Comparison of ENCODE assay signal across 9 cellular contexts in genomic region chr13:80235559-80236296, GRCh38.
DNase-seq lines count a peak whose midpoint lies in the region; ATAC-seq and TF ChIP-seq lines count a peak whose summit lies in the region.
"Had no signal": no experiment of that assay in that cellular context is flagged by ENCODE, and none has a peak within 500 bp of the region (broad histone marks: within the 10 kb centered on the region; RNA-seq: fewer than 3 reads in every experiment).

No MANE protein-coding gene starts in this region.

- ATAC-seq in Right ventricle myocardium superior (ENCODE audit: poor library complexity) (peak; percentile 67), left ventricle myocardium superior (peak; percentile 45), GM19023 (IDR thresholded peaks at IDR 0.05; ENCODE audit: unreplicated experiment) (no peak), HG02763 (IDR thresholded peaks at IDR 0.05; ENCODE audit: unreplicated experiment) (no peak)

- TF ChIP-seq CTCF in GM20000 (IDR thresholded peaks at IDR 0.05; ENCODE audit: extremely low read depth, missing control alignments), result no peak

- intact Hi-C loops in Right ventricle myocardium superior (cut with DNase I), result no loop called here
- intact Hi-C loops in cardiac septum (cut with DNase I), result no loop called here
- intact Hi-C loops in left ventricle myocardium superior (cut with micrococcal nuclease), result no loop called here

- DNase-seq in Right ventricle myocardium superior, result no peak
- DNase-seq in cardiac septum (ENCODE audit: low spot score), result no peak
- peak; percentile 0 for DNase-seq in NCI-H69 (lab: John Stamatoyannopoulos, UW)
- DNase-seq in left ventricle myocardium superior, result no peak
- no peak for DNase-seq in NCI-H82 treated with DMSO at 0.1 percent for 48 hours (lab: John Stamatoyannopoulos, UW; ENCODE audit: unreplicated experiment)
- no peak for DNase-seq in GM20000 (ENCODE audit: low spot score)
- DNase-seq: activated CD4-positive, alpha-beta T cell treated with anti-CD3 and anti-CD28 coated beads, Interleukin-2, amount 50 U/mL, for 4 hours had no signal

Comparison
In these comparisons a context has a peak if more than half of its experiments do, and no peak if none do; other contexts are left out.
1. ATAC-seq: peak in Right ventricle myocardium superior (single experiment) and left ventricle myocardium superior (single experiment); none in GM19023 (single experiment) and HG02763 (single experiment).